ENCODE assay signal across 9 cellular contexts in the genomic region with DNA sequence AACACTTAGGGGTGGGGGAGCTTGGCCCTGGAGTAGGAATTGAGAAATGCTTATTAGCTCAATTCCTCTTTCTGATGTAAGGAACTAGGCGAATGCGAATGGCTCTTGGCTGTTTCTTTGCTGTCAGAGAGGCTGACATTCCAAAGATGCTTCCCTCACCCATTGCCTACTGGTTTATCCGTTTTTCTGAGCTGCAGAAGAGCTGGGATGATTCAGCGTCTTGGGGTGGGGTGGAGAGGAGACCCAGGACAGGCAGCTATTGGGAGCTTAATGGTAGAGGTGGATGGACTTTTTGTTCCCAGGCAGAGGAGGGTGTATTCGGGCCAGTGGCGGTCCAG. TPM values are rescaled to one million over a fixed set of nuclear protein-coding genes. Genes with fewer than 3 reads are reported as not detected.
DNase-seq lines count a peak whose midpoint lies in the region; ATAC-seq, FAIRE-seq and TF ChIP-seq lines count a peak whose summit lies in the region.
"Had no signal": no experiment of that assay in that cellular context is flagged by ENCODE, and none has a peak within 500 bp of the region (broad histone marks: within the 10 kb centered on the region; RNA-seq: fewer than 3 reads in every experiment).

No MANE protein-coding gene starts in this region.

- POLR2A ChIA-PET in A549 (lab: Yijun Ruan, JAX): interaction anchor here (0.8 to 1.4 kb wide), 2 partner anchors 8 to 10 kb away, joined by 3 to 6 read pairs; no protein-coding TSS in a partner anchor
- POLR2A ChIA-PET in GM10248 (lab: Yijun Ruan, JAX): interaction anchor here (0.6 kb wide), 1 partner anchor 10 kb away, joined by 3 read pairs; the partner anchor contains the start of gene PLEKHO2

- ATAC-seq in A549 (peak; percentile 22 to 59; a peak in 4 of 6 replicates), HG02884 (IDR thresholded peaks at IDR 0.05; ENCODE audit: unreplicated experiment) (no peak)
- ATAC-seq in effector memory CD8-positive, alpha-beta T cell (replicated peaks): no peak

- H3K9me3 ChIP-seq in A549: no peaks in the 10 kb centered on the region

- peak overlapping the region; percentile 4 to 75 for H3K27ac Mint-ChIP-seq in effector memory CD8-positive, alpha-beta T cell

- no peak overlapping the region for H3K4me3 Mint-ChIP-seq in effector memory CD8-positive, alpha-beta T cell

- no peak for FAIRE-seq in A549 (lab: Jason Lieb, UNC)

- H3K27ac ChIP-seq in A549: peak overlapping the region; percentile 7 to 72; a peak in 5 of 6 replicates

- DNase-seq in A549 (ENCODE audit: low read depth in 1 of 2, low spot score in 1 of 2) (no peak), MV-4-11 (lab: John Stamatoyannopoulos, UW) (peak; percentile 85), mucosa of gallbladder (ENCODE audit: low spot score) (peak; percentile 67), GM10248 (ENCODE audit: extremely low spot score) (no peak), NCI-H82 (lab: John Stamatoyannopoulos, UW) (no peak)
- DNase-seq in effector memory CD8-positive, alpha-beta T cell: no peak
- no peak for DNase-seq in stimulated activated CD8-positive, alpha-beta memory T cell treated with anti-CD3 and anti-CD28 coated beads, Interleukin-4, amount 100 ng/mL, for 48 hours
- DNase-seq: NCI-H1105 treated with DMSO at 0.1 percent for 48 hours had no signal

- TF ChIP-seq RAD21 in A549 (conservative IDR thresholded peaks at IDR 0.05 in 1 of 2, IDR thresholded peaks at IDR 0.05 in 1 of 2): no peak

- H3K36me3 Mint-ChIP-seq in effector memory CD8-positive, alpha-beta T cell (ENCODE audit: insufficient read depth): peaks cover 44% of the 10 kb centered on the region

- no peaks in the 10 kb centered on the region for H3K27me3 Mint-ChIP-seq in effector memory CD8-positive, alpha-beta T cell

- H3K9me3 Mint-ChIP-seq in effector memory CD8-positive, alpha-beta T cell: no peaks in the 10 kb centered on the region

- no peak overlapping the region for H3K4me3 ChIP-seq in A549

- no peak for TF ChIP-seq EP300 in A549 (IDR thresholded peaks at IDR 0.05)

- H3K4me2 ChIP-seq in A549: peak overlapping the region; percentile 39

- H3K4me1 ChIP-seq in A549: peaks cover 28% of the 10 kb centered on the region

- TF ChIP-seq POLR2A in A549 (IDR thresholded peaks at IDR 0.05; ENCODE audit: low read length): no peak

- CTCF ChIA-PET in A549 (lab: Yijun Ruan, JAX) (interaction anchor here (0.6 to 1.7 kb wide), 9 partner anchors 9 to 227 kb away, joined by 3 to 7 read pairs (median 4); no protein-coding TSS in a partner anchor), GM10248 (lab: Yijun Ruan, JAX) (interaction anchor here (0.8 to 1.5 kb wide), 5 partner anchors 9 to 54 kb away, joined by 3 to 6 read pairs (median 5); no protein-coding TSS in a partner anchor)

- WGBS in A549 (ENCODE audit: missing lambda C conversion rate): 68% methylated on average over 6 of the region's 6 CpGs

- peaks cover 57 to 71% of the 10 kb centered on the region in 2 donors for H3K4me1 Mint-ChIP-seq in effector memory CD8-positive, alpha-beta T cell (ENCODE audit: low read depth in 2 of 2)

- TF ChIP-seq CTCF in A549 (IDR thresholded peaks at IDR 0.05) (no peak), GM10248 (IDR thresholded peaks at IDR 0.05; ENCODE audit: control extremely low read depth, extremely low read depth, low read depth, missing control alignments) (no peak)

TF ChIP-seq in A549, 52 proteins besides CTCF, POLR2A, EP300 and RAD21:
- TF ChIP-seq HDAC2 (IDR thresholded peaks at IDR 0.05) (no peak), RCOR1 (IDR thresholded peaks at IDR 0.05; ENCODE audit: low read depth, low read length) (no peak), MAFK (IDR thresholded peaks at IDR 0.05; ENCODE audit: partially characterized antibody) (peak; percentile 14)

RNA-seq across cellular contexts. Expression of gene PLEKHO2, which starts 9.8 kb away (rescaled TPM):
- polyA plus RNA-seq in A549 (2011; rRNA removed): 2.8 and 2.9 TPM in 2 replicates
- polyA plus RNA-seq in A549 (2012; cell fraction: cytosol; rRNA removed): 3.2 and 4.1 TPM in 2 replicates
- polyA plus RNA-seq in A549 (2012; cell fraction: nucleus; rRNA removed): 14.3 and 16.2 TPM in 2 replicates
- polyA plus RNA-seq in A549 (2017; fragmentation: RNase III; extraction: RNeasy Plus Mini Kit Qiagen cat#74134 plus additional on column Dnase treatment): 3.7 to 3.9 TPM (median 3.8 TPM) in 3 replicates
- 3.8 and 4.9 TPM in 2 replicates for polyA minus RNA-seq in A549 (2011; rRNA and poly(A)+ RNA removed)
- total RNA-seq in mucosa of gallbladder: 31.5 TPM

RNA-seq across cellular contexts. Expression of gene PIF1, which starts 26.0 kb away (rescaled TPM):
- polyA plus RNA-seq in A549 (2011; rRNA removed) (8.5 and 11.1 TPM in 2 replicates), A549 (2017; fragmentation: RNase III; extraction: RNeasy Plus Mini Kit Qiagen cat#74134 plus additional on column Dnase treatment) (24.9 to 25.4 TPM (median 25.3 TPM) in 3 replicates)
- 27.5 and 29.2 TPM in 2 replicates for polyA plus RNA-seq in A549 (2012; cell fraction: cytosol; rRNA removed)
- polyA plus RNA-seq in A549 (2012; cell fraction: nucleus; rRNA removed): 210 and 257 TPM in 2 replicates
- 7.9 and 8.3 TPM in 2 replicates for polyA minus RNA-seq in A549 (2011; rRNA and poly(A)+ RNA removed)
- total RNA-seq in mucosa of gallbladder: 6.0 TPM

Comparison
In these comparisons a context has a peak if more than half of its experiments do, and no peak if none do; other contexts are left out.
1. ATAC-seq: peak in A549 (2 of 2); none in effector memory CD8-positive, alpha-beta T cell (single experiment) and HG02884 (single experiment).
2. DNase-seq: peak in MV-4-11 (single experiment) and mucosa of gallbladder (single experiment); none in A549 (0 of 2), effector memory CD8-positive, alpha-beta T cell (0 of 3), stimulated activated CD8-positive, alpha-beta memory T cell treated with anti-CD3 and anti-CD28 coated beads, Interleukin-4, amount 100 ng/mL, for 48 hours (single experiment), GM10248 (single experiment) and NCI-H82 (single experiment).